17 cellular contexts compared by ENCODE assay signal in genomic region chr4:6360385-6360784, GRCh38.
DNase-seq lines count a peak whose midpoint lies in the region; ATAC-seq, FAIRE-seq and TF ChIP-seq lines count a peak whose summit lies in the region.
"Had no signal": no experiment of that assay in that cellular context is flagged by ENCODE, and none has a peak within 500 bp of the region (broad histone marks: within the 10 kb centered on the region; RNA-seq: fewer than 3 reads in every experiment).

No MANE protein-coding gene starts in this region.

- H3K9me3 ChIP-seq in HepG2 (ENCODE audit: low read length) (no peaks in the 10 kb centered on the region), breast epithelium (peaks cover 0 to 3% of the 10 kb centered on the region in 2 donors)
- H3K9me3 ChIP-seq: tibial artery had no signal

- peaks cover 6% of the 10 kb centered on the region for H3K4me1 Mint-ChIP-seq in GM23338
- H3K4me1 Mint-ChIP-seq: nephron had no signal

- no peak for TF ChIP-seq RAD21 in HepG2 (CRISPR knock-in tag; IDR thresholded peaks at IDR 0.05)

- H3F3A ChIP-seq in GM23338 (replicated peaks; ENCODE audit: low read depth): no peaks in the 10 kb centered on the region

- no peaks in the 10 kb centered on the region; the same call in 1 of the 3 replicates for H3K9me3 Mint-ChIP-seq in GM23338

- H3K27ac ChIP-seq in GM23338 (ENCODE audit: low read depth) (no peak overlapping the region), HepG2 (ENCODE audit: extremely low read length, insufficient read depth, low read length) (no peak overlapping the region), breast epithelium (no peak overlapping the region)
- H3K27ac ChIP-seq: tibial artery had no signal

- H3K79me2 ChIP-seq in GM23338 (replicated peaks; ENCODE audit: insufficient read depth): no peaks in the 10 kb centered on the region
- no peaks in the 10 kb centered on the region for H3K79me2 ChIP-seq in HepG2 (ENCODE audit: insufficient read depth, low read length)

- CTCF ChIA-PET in HepG2 (lab: Yijun Ruan, JAX; ENCODE audit: low intra/inter-chr PET ratio, low total read pairs): no interaction called here

- DNase-seq in AG10803 (ENCODE audit: low read depth) (peak; percentile 2), GM23338 (ENCODE audit: low spot score) (peak; percentile 81), anterior cingulate cortex (lab: John Stamatoyannopoulos, UW) (peak in 53 of 58 donors; percentile 11 to 91 (median 65)), HepG2 (ENCODE audit: low spot score) (no peak), NCI-H1436 treated with DMSO at 0.1 percent for 48 hours (lab: John Stamatoyannopoulos, UW) (no peak), epidermal melanocyte (ENCODE audit: insufficient read length, low spot score) (no peak), breast epithelium (ENCODE audit: low spot score in 2 of 2) (no peak)
- DNase-seq: activated CD4-positive, CD25-positive, alpha-beta regulatory T cell; activated gamma-delta T cell treated with Interleukin-2 at 50 U/mL for 16 hours; AML-193; DND-41; effector CD8-positive, alpha-beta T cell; stimulated activated CD4-positive, alpha-beta T cell treated with anti-CD3 and anti-CD28 coated beads, Interleukin-2, amount 100 ng/mL, for 48 hours; T-helper 1 cell; tibial artery had no signal

- no peak overlapping the region for H3K27ac Mint-ChIP-seq in GM23338
- H3K27ac Mint-ChIP-seq: nephron had no signal

- H3K4me2 ChIP-seq in GM23338 (no peak overlapping the region), HepG2 (ENCODE audit: low read depth, low read length) (no peak overlapping the region)

- H3K9me2 ChIP-seq in GM23338 (ENCODE audit: insufficient read depth): no peaks in the 10 kb centered on the region

- H4K20me1 ChIP-seq in GM23338 (replicated peaks; ENCODE audit: insufficient read depth) (no peaks in the 10 kb centered on the region), HepG2 (ENCODE audit: insufficient read depth, low read length) (peaks cover under 1% of the 10 kb centered on the region; the same call in 1 of the 2 replicates)

- ATAC-seq in GM23338 (peak; percentile 58), HepG2 (no peak), GM19395 (IDR thresholded peaks at IDR 0.05; ENCODE audit: unreplicated experiment) (no peak)

- no peaks in the 10 kb centered on the region for H3K4me1 ChIP-seq in GM23338 (ENCODE audit: insufficient read depth)
- H3K4me1 ChIP-seq in HepG2 (ENCODE audit: insufficient read depth, low read length): no peaks in the 10 kb centered on the region
- H3K4me1 ChIP-seq in breast epithelium: no peaks in the 10 kb centered on the region
- H3K4me1 ChIP-seq: tibial artery had no signal

- H3K4me3 Mint-ChIP-seq in GM23338: no peak overlapping the region
- H3K4me3 Mint-ChIP-seq: nephron had no signal

- TF ChIP-seq CTCF in AG10803 (conservative IDR thresholded peaks at IDR 0.05; ENCODE audit: low read length) (no peak), GM23338 (conservative IDR thresholded peaks at IDR 0.05; ENCODE audit: low read depth in 2 of 2) (no peak), HepG2 (CRISPR knock-in tag; IDR thresholded peaks at IDR 0.05) (no peak), breast epithelium (IDR thresholded peaks at IDR 0.05) (no peak)

- intact Hi-C loops in HepG2 (cut with micrococcal nuclease; ENCODE audit: unreplicated experiment) (no loop called here), breast epithelium (cut with DNase I; ENCODE audit: low total_unique reads) (no loop called here)

- POLR2A ChIA-PET in HepG2 (lab: Yijun Ruan, JAX): no interaction called here

- no peak overlapping the region for H3K4me3 ChIP-seq in AG10803 (ENCODE audit: low read length)
- no peak overlapping the region for H3K4me3 ChIP-seq in GM23338
- H3K4me3 ChIP-seq in HepG2 (replicated peaks in 1 of 3; ENCODE audit: insufficient read depth in 1 of 3, low read depth in 2 of 3, low read length in 3 of 3): no peak overlapping the region
- no peak overlapping the region for H3K4me3 ChIP-seq in breast epithelium
- H3K4me3 ChIP-seq: tibial artery had no signal

- no peaks in the 10 kb centered on the region for H3K36me3 ChIP-seq in GM23338 (ENCODE audit: insufficient read depth)
- H3K36me3 ChIP-seq in HepG2 (replicated peaks in 1 of 2; ENCODE audit: control insufficient read depth in 1 of 2, insufficient read depth in 2 of 2, low read length in 2 of 2): no peaks in the 10 kb centered on the region
- no peaks in the 10 kb centered on the region for H3K36me3 ChIP-seq in breast epithelium
- H3K36me3 ChIP-seq: tibial artery had no signal

- no peak overlapping the region for H3K9ac ChIP-seq in HepG2 (ENCODE audit: insufficient read depth, low read depth, low read length)

- in situ Hi-C loops in HepG2 (cut with HindIII; ENCODE audit: extremely low pct_ligation_motif_present, low pct_unique_long_range_greater_than_20kb): no loop called here

- BruUV-seq in HepG2 (replicated peaks; lab: Mats Ljungman, UMichigan): no TSS peak

- no peak for FAIRE-seq in HepG2 (lab: Jason Lieb, UNC)

- no peak for TF ChIP-seq POLR2A in HepG2 (IDR thresholded peaks at IDR 0.05; ENCODE audit: insufficient read depth in 1 of 2, low read depth in 2 of 2, low read length in 2 of 2)
- TF ChIP-seq POLR2A in breast epithelium (IDR thresholded peaks at IDR 0.05): no peak

- H2AFZ ChIP-seq in GM23338: no peak overlapping the region
- no peak overlapping the region for H2AFZ ChIP-seq in HepG2 (ENCODE audit: low read length)

- peaks cover 12% of the 10 kb centered on the region for H3K27me3 Mint-ChIP-seq in GM23338 (ENCODE audit: insufficient read depth, low read depth, poor library complexity)

- no peaks in the 10 kb centered on the region for H3K36me3 Mint-ChIP-seq in GM23338 (ENCODE audit: low read depth)

- WGBS in HepG2 (ENCODE audit: low lambda C conversion rate): no CpG with 5 or more reads among the region's 10 CpGs

- H3K27me3 ChIP-seq in GM23338 (ENCODE audit: insufficient read depth) (no peaks in the 10 kb centered on the region), HepG2 (ENCODE audit: control insufficient read depth in 1 of 2, insufficient read depth in 2 of 2, low read length in 2 of 2) (peaks cover 1 to 24% of the 10 kb centered on the region in 2 experiments; a peak in 3 of 5 replicates), breast epithelium (peaks cover 0 to 3% of the 10 kb centered on the region in 2 donors)

- TF ChIP-seq EP300 in HepG2 (IDR thresholded peaks at IDR 0.05; ENCODE audit: low read depth in 2 of 2, low read length in 2 of 2): no peak
- TF ChIP-seq EP300 in HepG2 (CRISPR knock-in tag; IDR thresholded peaks at IDR 0.05; ENCODE audit: borderline replicate concordance): no peak

TF ChIP-seq in GM23338, 12 proteins besides CTCF, POLR2A, EP300 and RAD21 (continues in another document):
- TF ChIP-seq ZNF331 (CRISPR knock-in tag; IDR thresholded peaks at IDR 0.05; ENCODE audit: low read depth): no peak
- no peak for TF ChIP-seq ETS1 (IDR thresholded peaks at IDR 0.05)
- no peak for TF ChIP-seq ZNF114 (CRISPR knock-in tag; IDR thresholded peaks at IDR 0.05)
- no peak for TF ChIP-seq POLR2AphosphoS5 (IDR thresholded peaks at IDR 0.05; ENCODE audit: low read depth)
- no peak for TF ChIP-seq JUNB (IDR thresholded peaks at IDR 0.05; ENCODE audit: unreplicated experiment)
- no peak for TF ChIP-seq EZH2 (IDR thresholded peaks at IDR 0.05; ENCODE audit: low read depth, unreplicated experiment)

TF ChIP-seq in HepG2, 621 proteins besides CTCF, POLR2A, EP300 and RAD21:
- peak; percentile 45 for TF ChIP-seq RFX1 (IDR thresholded peaks at IDR 0.05)
- peak; percentile 40 to 45; a peak in 3 of 4 replicates for TF ChIP-seq MAFK (conservative IDR thresholded peaks at IDR 0.05 in 1 of 2, IDR thresholded peaks at IDR 0.05 in 1 of 2; ENCODE audit: low read length in 2 of 2)
- TF ChIP-seq JARID2 (CRISPR knock-in tag; IDR thresholded peaks at IDR 0.05; ENCODE audit: insufficient replicate concordance): no peak
- TF ChIP-seq ZBTB39 (CRISPR knock-in tag; IDR thresholded peaks at IDR 0.05): no peak
- TF ChIP-seq ZMYM3 (CRISPR knock-in tag; IDR thresholded peaks at IDR 0.05): no peak
- no peak for TF ChIP-seq DRAP1 (CRISPR knock-in tag; IDR thresholded peaks at IDR 0.05)
- TF ChIP-seq ZFP1 (CRISPR knock-in tag; IDR thresholded peaks at IDR 0.05): no peak

Comparison
In these comparisons a context has a peak if more than half of its experiments do, and no peak if none do; other contexts are left out.
1. DNase-seq: peak in AG10803 (single experiment), GM23338 (single experiment) and anterior cingulate cortex (53 of 58); none in HepG2 (single experiment), NCI-H1436 treated with DMSO at 0.1 percent for 48 hours (single experiment), epidermal melanocyte (single experiment) and breast epithelium (0 of 2).